10 cellular contexts compared by ENCODE assay signal in the genomic region with DNA sequence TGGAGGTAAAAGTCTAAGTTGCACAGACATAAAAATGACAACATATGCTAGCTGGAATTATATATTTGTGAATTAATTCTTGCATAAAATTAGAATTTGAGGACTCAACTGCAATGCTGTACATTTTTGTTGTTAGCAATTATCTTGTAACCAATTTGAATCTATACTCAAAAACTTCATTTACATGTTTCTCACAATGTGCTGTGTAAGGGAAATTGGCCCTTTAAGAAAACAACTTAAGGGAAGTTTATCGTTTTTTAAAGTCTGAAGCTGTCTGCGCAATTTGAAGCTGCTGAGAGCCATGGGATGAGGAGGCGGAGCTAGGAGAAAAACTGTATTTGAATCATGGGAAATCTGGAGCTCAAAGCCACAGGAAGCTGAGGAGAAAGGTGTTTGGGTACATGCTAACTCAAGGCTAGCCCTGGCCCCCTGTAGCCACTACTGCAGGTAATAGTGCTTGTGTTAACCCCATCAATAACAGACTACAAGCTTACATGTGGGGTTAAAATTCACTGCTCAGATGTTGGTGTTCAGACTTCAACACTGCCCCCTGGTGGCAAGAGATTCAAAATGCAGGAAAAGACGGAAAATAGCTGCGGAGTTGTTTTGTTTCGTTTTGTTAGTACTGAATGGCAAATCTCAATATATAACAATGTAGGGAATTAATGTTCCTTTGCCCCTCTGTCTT.
DNase-seq lines count a peak whose midpoint lies in the region; ATAC-seq and TF ChIP-seq lines count a peak whose summit lies in the region.
"Had no signal": no experiment of that assay in that cellular context is flagged by ENCODE, and none has a peak within 500 bp of the region (broad histone marks: within the 10 kb centered on the region; RNA-seq: fewer than 3 reads in every experiment).

No MANE protein-coding gene starts in this region.

- DNase-seq in BJ (ENCODE audit: low read depth) = no peak
- DNase-seq in H9 = no peak
- DNase-seq in WTC11 (ENCODE audit: low spot score) = no peak
- no peak for DNase-seq in right lobe of liver
- no peak for DNase-seq in NCI-H1105 (lab: John Stamatoyannopoulos, UW)
- no peak for DNase-seq in NCI-H2196 (lab: John Stamatoyannopoulos, UW; ENCODE audit: unreplicated experiment)
- no peak for DNase-seq in prostate gland (ENCODE audit: low spot score)
- DNase-seq in Ammon's horn (ENCODE audit: low spot score) = no peak
- DNase-seq: activated CD4-positive, alpha-beta memory T cell treated with anti-CD3 and anti-CD28 coated beads for 36 hours had no signal

- no peak overlapping the region for H3K18ac ChIP-seq in H9 (ENCODE audit: insufficient read length, low read depth, low read length)

- peak; percentile 29 for TF ChIP-seq CTCF in BJ (IDR thresholded peaks at IDR 0.05; ENCODE audit: insufficient read depth, low read depth, low read length)
- TF ChIP-seq CTCF in H9 (conservative IDR thresholded peaks at IDR 0.05) = peak; percentile 77
- TF ChIP-seq CTCF in WTC11 (IDR thresholded peaks at IDR 0.05) = peak; percentile 78
- peak in 3 of 4 donors; percentile 29 to 38 (median 36) for TF ChIP-seq CTCF in right lobe of liver (IDR thresholded peaks at IDR 0.05)
- TF ChIP-seq CTCF in prostate gland (IDR thresholded peaks at IDR 0.05) = peak in 1 of 4 experiments; percentile 22

- no peaks in the 10 kb centered on the region for H3K4me1 Mint-ChIP-seq in H9
- H3K4me1 Mint-ChIP-seq in WTC11 = peaks cover 7% of the 10 kb centered on the region

- H3K4me1 ChIP-seq in H9 (ENCODE audit: insufficient read depth, low read length) (no peaks in the 10 kb centered on the region), right lobe of liver (no peaks in the 10 kb centered on the region), prostate gland (replicated peaks) (no peaks in the 10 kb centered on the region)

- H3K36me3 ChIP-seq in BJ (ENCODE audit: control insufficient read depth, insufficient read depth, low read length) (no peaks in the 10 kb centered on the region), right lobe of liver (no peaks in the 10 kb centered on the region), prostate gland (no peaks in the 10 kb centered on the region)

- H3K27ac Mint-ChIP-seq in H9 = no peak overlapping the region
- H3K27ac Mint-ChIP-seq in WTC11 = no peak overlapping the region
- H3K27ac Mint-ChIP-seq: activated CD4-positive, alpha-beta memory T cell treated with anti-CD3 and anti-CD28 coated beads for 36 hours had no signal

- H4K5ac ChIP-seq in H9 (ENCODE audit: insufficient read length, low read depth, low read length) = no peak overlapping the region

- H3K4me3 Mint-ChIP-seq in H9 = no peak overlapping the region
- no peak overlapping the region for H3K4me3 Mint-ChIP-seq in WTC11
- H3K4me3 Mint-ChIP-seq: activated CD4-positive, alpha-beta memory T cell treated with anti-CD3 and anti-CD28 coated beads for 36 hours; central memory CD8-positive, alpha-beta T cell had no signal

- peaks cover 20% of the 10 kb centered on the region for H3K27me3 Mint-ChIP-seq in H9 (ENCODE audit: low read depth)
- H3K27me3 Mint-ChIP-seq in WTC11 (ENCODE audit: low read depth) = no peaks in the 10 kb centered on the region

- H2BK12ac ChIP-seq in H9 (ENCODE audit: insufficient read length, low read depth, low read length) = no peak overlapping the region

- H2BK120ac ChIP-seq in H9 (ENCODE audit: low read depth, low read length, poor library complexity, severe bottlenecking) = no peak overlapping the region

- H3K27me3 ChIP-seq in BJ (ENCODE audit: control insufficient read depth, insufficient read depth, low read length) (no peaks in the 10 kb centered on the region), H9 (ENCODE audit: insufficient read depth, low read length) (no peaks in the 10 kb centered on the region), right lobe of liver (no peaks in the 10 kb centered on the region), prostate gland (replicated peaks; ENCODE audit: insufficient read depth) (peaks cover 9% of the 10 kb centered on the region)

- no peak overlapping the region for H2AK5ac ChIP-seq in H9 (ENCODE audit: insufficient read length, low read length)

- ATAC-seq in WTC11 (no peak), right lobe of liver (no peak)

- H3K4me2 ChIP-seq in H9 (ENCODE audit: insufficient read depth, insufficient read length, low read length) = no peak overlapping the region

- no peak overlapping the region for H3K27ac ChIP-seq in H9 (ENCODE audit: insufficient read length, low read depth, low read length)
- no peak overlapping the region for H3K27ac ChIP-seq in right lobe of liver
- no peak overlapping the region for H3K27ac ChIP-seq in prostate gland

- no peak overlapping the region for H2BK15ac ChIP-seq in H9 (ENCODE audit: low read depth, low read length)

- no peak overlapping the region for H3K4me3 ChIP-seq in BJ (ENCODE audit: low read depth, low read length)
- H3K4me3 ChIP-seq in right lobe of liver = no peak overlapping the region
- H3K4me3 ChIP-seq in prostate gland = no peak overlapping the region

- intact Hi-C loops in right lobe of liver (cut with DNase I) (no loop called here), prostate gland (cut with DNase I) (no loop called here)

- H4K8ac ChIP-seq in H9 (replicated peaks; ENCODE audit: insufficient read length, low read depth, low read length) = no peak overlapping the region

- no peaks in the 10 kb centered on the region for H3K79me2 ChIP-seq in H9 (ENCODE audit: insufficient read depth, low read length)

- H3K79me1 ChIP-seq in H9 (ENCODE audit: insufficient read depth, low read depth, low read length, poor library complexity, severe bottlenecking) = no peaks in the 10 kb centered on the region

- no peak overlapping the region for H2BK5ac ChIP-seq in H9 (ENCODE audit: insufficient read length, low read length)

- CTCF ChIA-PET in BJ (lab: Yijun Ruan, JAX) (no interaction called here), WTC11 (lab: Charles Lee) (interaction anchor here (0.6 to 1.5 kb wide), 28 partner anchors 11 to 396 kb away, joined by 3 to 16 read pairs (median 4); no protein-coding TSS in a partner anchor)

- TF ChIP-seq POLR2A in right lobe of liver (IDR thresholded peaks at IDR 0.05) (no peak), prostate gland (IDR thresholded peaks at IDR 0.05) (no peak)

- no peak overlapping the region for H3K56ac ChIP-seq in H9 (ENCODE audit: insufficient read length, low read depth, low read length)

- H2AFZ ChIP-seq in H9 (ENCODE audit: low read length) = no peak overlapping the region

- no peak overlapping the region for H3K4ac ChIP-seq in H9 (ENCODE audit: low read depth, low read length)

- peaks cover 22 to 39% of the 10 kb centered on the region in 2 experiments for H3K9me3 Mint-ChIP-seq in H9
- peaks cover 39% of the 10 kb centered on the region for H3K9me3 Mint-ChIP-seq in WTC11

- POLR2A ChIA-PET in BJ (lab: Charles Lee) (no interaction called here), WTC11 (lab: Charles Lee) (no interaction called here)

- H3K14ac ChIP-seq in H9 (ENCODE audit: insufficient read depth, low read length) = no peak overlapping the region

- no peaks in the 10 kb centered on the region for H3K23me2 ChIP-seq in H9 (ENCODE audit: insufficient read length, low read depth, low read length, poor library complexity, severe bottlenecking)

- no CpG with 5 or more reads among the region's 6 CpGs for WGBS in H9 (ENCODE audit: extremely low coverage, insufficient read length, low lambda C conversion rate)
- 48% methylated on average over 6 of the region's 6 CpGs for WGBS in right lobe of liver (ENCODE audit: insufficient coverage, low coverage, low lambda C conversion rate, missing lambda C conversion rate)
- 72% methylated on average over 6 of the region's 6 CpGs for WGBS in prostate gland

- H3K9me3 ChIP-seq in H9 (ENCODE audit: control insufficient read depth, low read depth, low read length) (peaks cover 8% of the 10 kb centered on the region), right lobe of liver (no peaks in the 10 kb centered on the region), prostate gland (no peaks in the 10 kb centered on the region)

- no peak overlapping the region for H3T11ph ChIP-seq in H9 (ENCODE audit: low read length)

- H3K23ac ChIP-seq in H9 (ENCODE audit: insufficient read length, low read depth, low read length) = no peak overlapping the region

- H3K36me3 Mint-ChIP-seq in H9 (ENCODE audit: insufficient read depth in 1 of 3, low read depth in 3 of 3) = peaks cover 0 to 6% (median 3%) of the 10 kb centered on the region in 3 experiments; a peak in 4 of 7 replicates
- peaks cover 10% of the 10 kb centered on the region for H3K36me3 Mint-ChIP-seq in WTC11

- no peaks in the 10 kb centered on the region for H4K20me1 ChIP-seq in H9 (ENCODE audit: control insufficient read depth, insufficient read depth, insufficient read length)

- no peak overlapping the region for H2BK20ac ChIP-seq in H9 (ENCODE audit: low read depth, low read length, poor library complexity, severe bottlenecking)

- no peak overlapping the region for H4K91ac ChIP-seq in H9 (ENCODE audit: insufficient read length, low read depth, low read length)

- no peak overlapping the region for H3K9ac ChIP-seq in H9 (ENCODE audit: extremely low read depth, insufficient read length, low read length)

TF ChIP-seq in WTC11, 78 proteins besides CTCF, POLR2A, EP300 and RAD21 (continues in another document):
- TF ChIP-seq SMAD4 (CRISPR knock-in tag; IDR thresholded peaks at IDR 0.05) (no peak), NR1H2 (CRISPR knock-in tag; IDR thresholded peaks at IDR 0.05) (no peak), TP53 (CRISPR knock-in tag; IDR thresholded peaks at IDR 0.05) (no peak), GRHL2 (CRISPR knock-in tag; IDR thresholded peaks at IDR 0.05; ENCODE audit: insufficient replicate concordance, severe bottlenecking) (no peak), CREB1 (CRISPR knock-in tag; IDR thresholded peaks at IDR 0.05) (no peak), MAX (CRISPR knock-in tag; IDR thresholded peaks at IDR 0.05) (no peak), FOXJ3 (CRISPR knock-in tag; IDR thresholded peaks at IDR 0.05; ENCODE audit: borderline replicate concordance) (no peak)
